Comparison of ENCODE assay signal across 35 cellular contexts in genomic region chr20:61626412-61626811, GRCh38.
"Had no signal": no experiment of that assay in that cellular context is flagged by ENCODE, and none has a peak within 500 bp of the region (broad histone marks: within the 10 kb centered on the region; RNA-seq: fewer than 3 reads in every experiment).

No MANE protein-coding gene starts in this region.

- DNase-seq: activated B cell treated with CpG ODN at 0.5 μM for 24 hours; activated CD4-positive, alpha-beta memory T cell treated with anti-CD3 and anti-CD28 coated beads for 36 hours; activated CD4-positive, alpha-beta T cell treated with anti-CD3 and anti-CD28 coated beads for 4 hours; activated CD4-positive, alpha-beta T cell treated with anti-CD3 and anti-CD28 coated beads, Interleukin-2, amount 10 ng/mL, durations not matched to agents 24 days and 14 days; activated CD4-positive, alpha-beta T cell treated with anti-CD3 and anti-CD28 coated beads, Interleukin-2, amount 50 U/mL, for 1 hour; activated CD4-positive, alpha-beta T cell treated with anti-CD3 and anti-CD28 coated beads, Interleukin-2, amount 50 U/mL, for 4 hours; activated CD4-positive, CD25-positive, alpha-beta regulatory T cell treated with anti-CD3 and anti-CD28 coated beads, Interleukin-2, amount 50 U/mL, for 72 hours; activated CD8-positive, alpha-beta memory T cell treated with anti-CD3 and anti-CD28 coated beads, Interleukin-2, amount 50 U/mL, for 4 hours; activated CD8-positive, alpha-beta T cell treated with anti-CD3 and anti-CD28 coated beads for 36 hours; activated effector memory CD4-positive, alpha-beta T cell treated with anti-CD3 and anti-CD28 coated beads, Interleukin-2, amount 50 U/mL, for 16 hours; activated gamma-delta T cell treated with Interleukin-2 at 50 U/mL for 16 hours; activated naive CD4-positive, alpha-beta T cell; activated naive CD4-positive, alpha-beta T cell treated with anti-CD3 and anti-CD28 coated beads for 36 hours; activated naive CD4-positive, alpha-beta T cell treated with anti-CD3 and anti-CD28 coated beads, Interleukin-2, amount 50 U/mL, for 16 hours; activated naive CD8-positive, alpha-beta T cell treated with anti-CD3 and anti-CD28 coated beads for 36 hours; activated T-cell treated with anti-CD3 and anti-CD28 coated beads for 4 hours; activated T-cell treated with anti-CD3 and anti-CD28 coated beads, Interleukin-2, amount 50 U/mL, for 1 hour; activated T-cell treated with anti-CD3 and anti-CD28 coated beads, Interleukin-2, amount 50 U/mL, for 4 hours; activated T-cell treated with anti-CD3 and anti-CD28 coated beads, Interleukin-2, amount 50 U/mL, for 72 hours; adrenal gland; amniotic stem cell; body of pancreas; brain microvascular endothelial cell; central memory CD4-positive, alpha-beta T cell; T-helper 2 cell; T-helper 9 cell had no signal

- H3K27me3 ChIP-seq: adrenal gland, body of pancreas, brain microvascular endothelial cell had no signal

- H3K4me3 Mint-ChIP-seq: activated B cell treated with CpG ODN at 0.5 μM for 24 hours; activated CD4-positive, alpha-beta memory T cell treated with anti-CD3 and anti-CD28 coated beads for 36 hours; activated CD4-positive, alpha-beta T cell treated with anti-CD3 and anti-CD28 coated beads, Interleukin-2, amount 10 ng/mL, durations not matched to agents 24 days and 14 days; activated CD8-positive, alpha-beta T cell treated with anti-CD3 and anti-CD28 coated beads for 36 hours; activated naive CD4-positive, alpha-beta T cell treated with anti-CD3 and anti-CD28 coated beads for 36 hours; activated naive CD8-positive, alpha-beta T cell treated with anti-CD3 and anti-CD28 coated beads for 36 hours; activated T-cell treated with anti-CD3 and anti-CD28 coated beads, Interleukin-2, amount 50 U/mL, for 4 hours; activated T-cell treated with anti-CD3 and anti-CD28 coated beads, Interleukin-2, amount 50 U/mL, for 72 hours; activated T-helper 1 cell treated with anti-CD3 and anti-CD28 coated beads, Interleukin-12 subunit alpha, Interleukin-12 subunit beta, Interleukin-2, Interleukin-4 antibody, amounts not matched to agents 30 ng/mL and 10 ng/mL and 1 ng/mL, durations not matched to agents 14 hours and 24 hours and 36 hours; activated T-helper 17 cell treated with anti-CD3 and anti-CD28 coated beads, Interleukin-2, amount 50 U/mL, for 72 hours; T-helper 1 cell treated with Interleukin-12 subunit alpha and Interleukin-12 subunit beta and Interleukin-4 antibody, amounts not matched to agents 30 μg/mL and 1 μg/mL, for 36 hours; T-helper 2 cell treated with Interferon-gamma antibody and Interleukin-4, amounts not matched to agents 5 μg/mL and 100 μg/mL, for 36 hours had no signal

- H3K27me3 Mint-ChIP-seq: activated B cell treated with CpG ODN at 0.5 μM for 24 hours; activated CD4-positive, alpha-beta memory T cell treated with anti-CD3 and anti-CD28 coated beads for 36 hours; activated CD4-positive, alpha-beta T cell treated with anti-CD3 and anti-CD28 coated beads, Interleukin-2, amount 10 ng/mL, durations not matched to agents 24 days and 14 days; activated CD8-positive, alpha-beta T cell treated with anti-CD3 and anti-CD28 coated beads for 36 hours; activated naive CD8-positive, alpha-beta T cell treated with anti-CD3 and anti-CD28 coated beads for 36 hours; activated T-helper 17 cell treated with anti-CD3 and anti-CD28 coated beads, Interleukin-2, amount 50 U/mL, for 72 hours had no signal

- ATAC-seq: activated CD8-positive, alpha-beta T cell treated with anti-CD3 and anti-CD28 coated beads for 36 hours; activated naive CD4-positive, alpha-beta T cell treated with anti-CD3 and anti-CD28 coated beads, Interleukin-2, amount 50 U/mL, for 72 hours; activated T-cell treated with anti-CD3 and anti-CD28 coated beads, Interleukin-2, amount 50 U/mL, for 4 hours; activated T-cell treated with anti-CD3 and anti-CD28 coated beads, Interleukin-2, amount 50 U/mL, for 72 hours; activated T-helper 17 cell treated with anti-CD3 and anti-CD28 coated beads, Interleukin-2, amount 50 U/mL, for 72 hours; body of pancreas had no signal

- H3K4me1 Mint-ChIP-seq: activated B cell treated with CpG ODN at 0.5 μM for 24 hours; activated CD4-positive, alpha-beta T cell treated with anti-CD3 and anti-CD28 coated beads, Interleukin-2, amount 10 ng/mL, durations not matched to agents 24 days and 14 days; activated naive CD8-positive, alpha-beta T cell treated with anti-CD3 and anti-CD28 coated beads for 36 hours; activated T-helper 17 cell treated with anti-CD3 and anti-CD28 coated beads, Interleukin-2, amount 50 U/mL, for 72 hours had no signal

- H3K36me3 ChIP-seq: adrenal gland, brain microvascular endothelial cell, breast epithelium had no signal

- H3K27ac ChIP-seq: adrenal gland, body of pancreas, brain microvascular endothelial cell, breast epithelium, VCaP had no signal

- H3K27ac Mint-ChIP-seq: activated B cell treated with CpG ODN at 0.5 μM for 24 hours; activated CD4-positive, alpha-beta memory T cell treated with anti-CD3 and anti-CD28 coated beads for 36 hours; activated CD4-positive, alpha-beta T cell treated with anti-CD3 and anti-CD28 coated beads, Interleukin-2, amount 10 ng/mL, durations not matched to agents 24 days and 14 days; activated CD8-positive, alpha-beta T cell treated with anti-CD3 and anti-CD28 coated beads for 36 hours; activated naive CD4-positive, alpha-beta T cell treated with anti-CD3 and anti-CD28 coated beads for 36 hours; activated naive CD4-positive, alpha-beta T cell treated with anti-CD3 and anti-CD28 coated beads, Interleukin-2, amount 50 U/mL, for 72 hours; activated naive CD8-positive, alpha-beta T cell treated with anti-CD3 and anti-CD28 coated beads for 36 hours; activated T-cell treated with anti-CD3 and anti-CD28 coated beads, Interleukin-2, amount 50 U/mL, for 72 hours; activated T-helper 1 cell treated with anti-CD3 and anti-CD28 coated beads, Interleukin-12 subunit alpha, Interleukin-12 subunit beta, Interleukin-2, Interleukin-4 antibody, amounts not matched to agents 30 ng/mL and 10 ng/mL and 1 ng/mL, durations not matched to agents 14 hours and 24 hours and 36 hours; activated T-helper 17 cell treated with anti-CD3 and anti-CD28 coated beads, Interleukin-2, amount 50 U/mL, for 72 hours; T-helper 1 cell treated with Interleukin-12 subunit alpha and Interleukin-12 subunit beta and Interleukin-4 antibody, amounts not matched to agents 30 μg/mL and 1 μg/mL, for 36 hours; T-helper 2 cell treated with Interferon-gamma antibody and Interleukin-4, amounts not matched to agents 5 μg/mL and 100 μg/mL, for 36 hours had no signal

- H3K36me3 Mint-ChIP-seq: activated CD4-positive, alpha-beta memory T cell treated with anti-CD3 and anti-CD28 coated beads for 36 hours; activated naive CD4-positive, alpha-beta T cell treated with anti-CD3 and anti-CD28 coated beads, Interleukin-2, amount 50 U/mL, for 72 hours; activated naive CD8-positive, alpha-beta T cell treated with anti-CD3 and anti-CD28 coated beads for 36 hours had no signal

- H3K9me3 ChIP-seq: adrenal gland, body of pancreas, breast epithelium had no signal

- FAIRE-seq: astrocyte, TTC549 had no signal

- H3K4me1 ChIP-seq: adrenal gland, body of pancreas, breast epithelium had no signal

- H3K9me3 Mint-ChIP-seq: activated B cell treated with CpG ODN at 0.5 μM for 24 hours; activated CD4-positive, alpha-beta memory T cell treated with anti-CD3 and anti-CD28 coated beads for 36 hours; activated CD4-positive, alpha-beta T cell treated with anti-CD3 and anti-CD28 coated beads, Interleukin-2, amount 10 ng/mL, durations not matched to agents 24 days and 14 days; activated CD8-positive, alpha-beta T cell treated with anti-CD3 and anti-CD28 coated beads for 36 hours; activated naive CD4-positive, alpha-beta T cell treated with anti-CD3 and anti-CD28 coated beads for 36 hours; activated naive CD8-positive, alpha-beta T cell treated with anti-CD3 and anti-CD28 coated beads for 36 hours; activated T-cell treated with anti-CD3 and anti-CD28 coated beads, Interleukin-2, amount 50 U/mL, for 4 hours; activated T-cell treated with anti-CD3 and anti-CD28 coated beads, Interleukin-2, amount 50 U/mL, for 72 hours; activated T-helper 1 cell treated with anti-CD3 and anti-CD28 coated beads, Interleukin-12 subunit alpha, Interleukin-12 subunit beta, Interleukin-2, Interleukin-4 antibody, amounts not matched to agents 30 ng/mL and 10 ng/mL and 1 ng/mL, durations not matched to agents 14 hours and 24 hours and 36 hours; activated T-helper 17 cell treated with anti-CD3 and anti-CD28 coated beads, Interleukin-2, amount 50 U/mL, for 72 hours; T-helper 1 cell treated with Interleukin-12 subunit alpha and Interleukin-12 subunit beta and Interleukin-4 antibody, amounts not matched to agents 30 μg/mL and 1 μg/mL, for 36 hours; T-helper 2 cell treated with Interferon-gamma antibody and Interleukin-4, amounts not matched to agents 5 μg/mL and 100 μg/mL, for 36 hours had no signal

- H3K4me3 ChIP-seq: adrenal gland, body of pancreas, breast epithelium had no signal
